In genomic region chr17:7248811-7249210, GRCh38 we compare ENCODE assay signal across 10 cellular contexts. TPM values are rescaled to one million over a fixed set of nuclear protein-coding genes. Genes with fewer than 3 reads are reported as not detected.
A peak's percentile ranks its signal among the peaks of the same experiment; 100 is the strongest.
DNase-seq lines count a peak whose midpoint lies in the region; ATAC-seq and TF ChIP-seq lines count a peak whose summit lies in the region.
"Had no signal": no experiment of that assay in that cellular context is flagged by ENCODE, and none has a peak within 500 bp of the region (broad histone marks: within the 10 kb centered on the region; RNA-seq: fewer than 3 reads in every experiment).

No MANE protein-coding gene starts in this region.

- H3K36me3 Mint-ChIP-seq in activated T-cell treated with anti-CD3 and anti-CD28 coated beads, Interleukin-2, amount 50 U/mL, for 72 hours (ENCODE audit: insufficient read depth in 2 of 2) = peaks cover 9 to 20% of the 10 kb centered on the region in 2 donors
- H3K36me3 Mint-ChIP-seq in activated T-helper 2 cell treated with anti-CD3 and anti-CD28 coated beads, Interferon-gamma antibody, Interleukin-2, Interleukin-4, amounts not matched to agents 10 μg/mL and 5 μg/mL and 100 μg/mL, durations not matched to agents 14 hours and 24 hours and 36 hours (ENCODE audit: low read depth) = peaks cover 53% of the 10 kb centered on the region

- no peaks in the 10 kb centered on the region for H3K27me3 ChIP-seq in psoas muscle (ENCODE audit: insufficient read depth in 3 of 3, low read length in 2 of 3)
- H3K27me3 ChIP-seq: dorsolateral prefrontal cortex had no signal

- intact Hi-C loops in activated T-helper 2 cell treated with anti-CD3 and anti-CD28 coated beads, Interferon-gamma antibody, Interleukin-2, Interleukin-4, amounts not matched to agents 10 μg/mL and 5 μg/mL and 100 μg/mL, durations not matched to agents 14 hours and 24 hours and 36 hours (cut with micrococcal nuclease) = no loop called here
- intact Hi-C loops in psoas muscle (cut with DNase I) = loop anchor here (10.0 kb wide), 2 partner anchors 316 to 896 kb away; partner anchors contain the start of gene SENP3 (in 1 of the 2)

- H3K27me3 Mint-ChIP-seq in activated T-cell treated with anti-CD3 and anti-CD28 coated beads, Interleukin-2, amount 50 U/mL, for 72 hours (ENCODE audit: low read depth) = no peaks in the 10 kb centered on the region
- H3K27me3 Mint-ChIP-seq in activated T-helper 2 cell treated with anti-CD3 and anti-CD28 coated beads, Interferon-gamma antibody, Interleukin-2, Interleukin-4, amounts not matched to agents 10 μg/mL and 5 μg/mL and 100 μg/mL, durations not matched to agents 14 hours and 24 hours and 36 hours (ENCODE audit: low read depth) = no peaks in the 10 kb centered on the region

- ATAC-seq in activated T-cell treated with anti-CD3 and anti-CD28 coated beads, Interleukin-2, amount 50 U/mL, for 72 hours (replicated peaks in 1 of 2) = no peak
- ATAC-seq in psoas muscle (peak; percentile 39 to 69 (median 63)), GM18517 (IDR thresholded peaks at IDR 0.05; ENCODE audit: unreplicated experiment) (no peak)

- H3K4me1 Mint-ChIP-seq in activated T-cell treated with anti-CD3 and anti-CD28 coated beads, Interleukin-2, amount 50 U/mL, for 72 hours (ENCODE audit: low read depth) = peaks cover 41% of the 10 kb centered on the region
- H3K4me1 Mint-ChIP-seq in activated T-helper 2 cell treated with anti-CD3 and anti-CD28 coated beads, Interferon-gamma antibody, Interleukin-2, Interleukin-4, amounts not matched to agents 10 μg/mL and 5 μg/mL and 100 μg/mL, durations not matched to agents 14 hours and 24 hours and 36 hours (ENCODE audit: low read depth) = peaks cover 29% of the 10 kb centered on the region

- peak overlapping the region; percentile 99 for H3K27ac ChIP-seq in psoas muscle
- H3K27ac ChIP-seq: parathyroid adenoma had no signal

- TF ChIP-seq CTCF in psoas muscle (IDR thresholded peaks at IDR 0.05) = no peak

- no peaks in the 10 kb centered on the region for H3K9me3 ChIP-seq in psoas muscle

- no peaks in the 10 kb centered on the region for H3K9me3 Mint-ChIP-seq in activated T-cell treated with anti-CD3 and anti-CD28 coated beads, Interleukin-2, amount 50 U/mL, for 72 hours
- no peaks in the 10 kb centered on the region for H3K9me3 Mint-ChIP-seq in activated T-helper 2 cell treated with anti-CD3 and anti-CD28 coated beads, Interferon-gamma antibody, Interleukin-2, Interleukin-4, amounts not matched to agents 10 μg/mL and 5 μg/mL and 100 μg/mL, durations not matched to agents 14 hours and 24 hours and 36 hours

- H3K27ac Mint-ChIP-seq in activated T-cell treated with anti-CD3 and anti-CD28 coated beads, Interleukin-2, amount 50 U/mL, for 72 hours = peak overlapping the region; percentile 92
- H3K27ac Mint-ChIP-seq in activated T-helper 2 cell treated with anti-CD3 and anti-CD28 coated beads, Interferon-gamma antibody, Interleukin-2, Interleukin-4, amounts not matched to agents 10 μg/mL and 5 μg/mL and 100 μg/mL, durations not matched to agents 14 hours and 24 hours and 36 hours = no peak overlapping the region

- H3K4me3 Mint-ChIP-seq in activated T-cell treated with anti-CD3 and anti-CD28 coated beads, Interleukin-2, amount 50 U/mL, for 72 hours = peak overlapping the region; percentile 93 to 99
- H3K4me3 Mint-ChIP-seq in activated T-helper 2 cell treated with anti-CD3 and anti-CD28 coated beads, Interferon-gamma antibody, Interleukin-2, Interleukin-4, amounts not matched to agents 10 μg/mL and 5 μg/mL and 100 μg/mL, durations not matched to agents 14 hours and 24 hours and 36 hours (ENCODE audit: low read depth) = peak overlapping the region; percentile 92

- peak overlapping the region; percentile 99 for H3K4me3 ChIP-seq in psoas muscle

- peaks cover 41% of the 10 kb centered on the region for H3K4me1 ChIP-seq in psoas muscle

- WGBS in psoas muscle, 3 donors = 23 to 38% (median 34%) methylated on average over 3 of the region's 3 CpGs

- DNase-seq in activated T-cell treated with anti-CD3 and anti-CD28 coated beads, Interleukin-2, amount 50 U/mL, for 72 hours = no peak
- no peak for DNase-seq in activated T-cell treated with anti-CD3 and anti-CD28 coated beads, Interleukin-2, amount 50 U/mL, for 48 hours
- no peak for DNase-seq in activated T-helper 2 cell treated with anti-CD3 and anti-CD28 coated beads, Interferon-gamma antibody, Interleukin-2, Interleukin-4, amounts not matched to agents 10 μg/mL and 5 μg/mL and 100 μg/mL, durations not matched to agents 14 hours and 24 hours and 36 hours (ENCODE audit: low spot score)
- DNase-seq in psoas muscle = peak in 1 of 2 donors; percentile 78
- no peak for DNase-seq in NCI-H82 treated with DMSO at 0.1 percent for 48 hours (lab: John Stamatoyannopoulos, UW; ENCODE audit: unreplicated experiment)
- DNase-seq: AML-193, dorsolateral prefrontal cortex had no signal

- peaks cover 0 to 42% of the 10 kb centered on the region in 2 donors for H3K36me3 ChIP-seq in psoas muscle (ENCODE audit: insufficient read depth in 1 of 2, low read depth in 1 of 2)

RNA-seq across cellular contexts. Expression of gene CTDNEP1, which starts 2.7 kb away (rescaled TPM):
- 100 to 1,000 TPM; 184 to 186 TPM for total RNA-seq in activated T-cell treated with anti-CD3 and anti-CD28 coated beads, Interleukin-2, amount 50 U/mL, for 72 hours
- 170 and 181 TPM in 2 replicates for total RNA-seq in activated T-helper 2 cell treated with anti-CD3 and anti-CD28 coated beads, Interferon-gamma antibody, Interleukin-2, Interleukin-4, amounts not matched to agents 10 μg/mL and 5 μg/mL and 100 μg/mL, durations not matched to agents 14 hours and 24 hours and 36 hours
- total RNA-seq in psoas muscle = 100 to 1,000 TPM; 208 to 332 (median 254) TPM
- polyA plus RNA-seq in psoas muscle = 100 to 1,000 TPM; 171 to 281 (median 196) TPM

RNA-seq across cellular contexts. Expression of gene ELP5, which starts 3.2 kb away (rescaled TPM):
- total RNA-seq in activated T-cell treated with anti-CD3 and anti-CD28 coated beads, Interleukin-2, amount 50 U/mL, for 72 hours = 10 to 100 TPM; 62.1 to 89.5 TPM
- 64.8 and 65.3 TPM in 2 replicates for total RNA-seq in activated T-helper 2 cell treated with anti-CD3 and anti-CD28 coated beads, Interferon-gamma antibody, Interleukin-2, Interleukin-4, amounts not matched to agents 10 μg/mL and 5 μg/mL and 100 μg/mL, durations not matched to agents 14 hours and 24 hours and 36 hours
- total RNA-seq in psoas muscle = 10 to 100 TPM; 55.7 to 87.0 (median 74.8) TPM
- polyA plus RNA-seq in psoas muscle = 100 to 1,000 TPM in 1 of 3 donors, 10 to 100 TPM in 2; 50.4 to 104 (median 86.0) TPM

RNA-seq across cellular contexts. Expression of gene GABARAP, which starts 6.6 kb away (rescaled TPM):
- 100 to 1,000 TPM; 244 to 246 TPM for total RNA-seq in activated T-cell treated with anti-CD3 and anti-CD28 coated beads, Interleukin-2, amount 50 U/mL, for 72 hours
- total RNA-seq in activated T-helper 2 cell treated with anti-CD3 and anti-CD28 coated beads, Interferon-gamma antibody, Interleukin-2, Interleukin-4, amounts not matched to agents 10 μg/mL and 5 μg/mL and 100 μg/mL, durations not matched to agents 14 hours and 24 hours and 36 hours = 145 and 147 TPM in 2 replicates
- 100 to 1,000 TPM; 447 to 492 (median 481) TPM for total RNA-seq in psoas muscle
- polyA plus RNA-seq in psoas muscle = 100 to 1,000 TPM; 344 to 569 (median 510) TPM

RNA-seq across cellular contexts. Expression of gene PHF23, which starts 9.6 kb away (rescaled TPM):
- total RNA-seq in activated T-cell treated with anti-CD3 and anti-CD28 coated beads, Interleukin-2, amount 50 U/mL, for 72 hours = 10 to 100 TPM; 28.9 to 32.2 TPM
- total RNA-seq in activated T-helper 2 cell treated with anti-CD3 and anti-CD28 coated beads, Interferon-gamma antibody, Interleukin-2, Interleukin-4, amounts not matched to agents 10 μg/mL and 5 μg/mL and 100 μg/mL, durations not matched to agents 14 hours and 24 hours and 36 hours = 43.4 and 47.8 TPM in 2 replicates
- 10 to 100 TPM; 20.9 to 28.8 (median 27.7) TPM for total RNA-seq in psoas muscle
- 10 to 100 TPM; 24.0 to 43.3 (median 29.4) TPM for polyA plus RNA-seq in psoas muscle

RNA-seq across cellular contexts. Expression of gene CLDN7, which starts 13.5 kb away (rescaled TPM):
- total RNA-seq in activated T-cell treated with anti-CD3 and anti-CD28 coated beads, Interleukin-2, amount 50 U/mL, for 72 hours = 1 to 10 TPM; 1.9 to 3.1 TPM
- 0.21 and 0.41 TPM in 2 replicates for total RNA-seq in activated T-helper 2 cell treated with anti-CD3 and anti-CD28 coated beads, Interferon-gamma antibody, Interleukin-2, Interleukin-4, amounts not matched to agents 10 μg/mL and 5 μg/mL and 100 μg/mL, durations not matched to agents 14 hours and 24 hours and 36 hours
- total RNA-seq in psoas muscle = 1 to 10 TPM in 2 of 4 donors, under 1 TPM in 1, not detected in 1; 0.57 to 1.0 (median 1.0) TPM
- 1 to 10 TPM in 1 of 3 donors, under 1 TPM in 2; 0.48 to 1.1 (median 0.83) TPM for polyA plus RNA-seq in psoas muscle
- total RNA-seq: SK-MEL-5 had no signal

Comparison
In these comparisons a context has a peak if more than half of its experiments do, and no peak if none do; other contexts are left out.
1. ATAC-seq: peak in psoas muscle (4 of 4); none in activated T-cell treated with anti-CD3 and anti-CD28 coated beads, Interleukin-2, amount 50 U/mL, for 72 hours (0 of 2) and GM18517 (single experiment).